Comparison of ENCODE assay signal across 4 cellular contexts in genomic region chrY:24561422-24561821, GRCh38. TPM values are rescaled to one million over a fixed set of nuclear protein-coding genes. Genes with fewer than 3 reads are reported as not detected.
"Had no signal": no experiment of that assay in that cellular context is flagged by ENCODE, and none has a peak within 500 bp of the region (broad histone marks: within the 10 kb centered on the region; RNA-seq: fewer than 3 reads in every experiment).

No MANE protein-coding gene starts in this region.

RNA-seq across cellular contexts. Expression of gene BPY2B, which starts 56.4 kb away (rescaled TPM):
- total RNA-seq: LHCN-M2, M059J, MCF 10A, NCI-H460 had no signal
